In the genomic region with DNA sequence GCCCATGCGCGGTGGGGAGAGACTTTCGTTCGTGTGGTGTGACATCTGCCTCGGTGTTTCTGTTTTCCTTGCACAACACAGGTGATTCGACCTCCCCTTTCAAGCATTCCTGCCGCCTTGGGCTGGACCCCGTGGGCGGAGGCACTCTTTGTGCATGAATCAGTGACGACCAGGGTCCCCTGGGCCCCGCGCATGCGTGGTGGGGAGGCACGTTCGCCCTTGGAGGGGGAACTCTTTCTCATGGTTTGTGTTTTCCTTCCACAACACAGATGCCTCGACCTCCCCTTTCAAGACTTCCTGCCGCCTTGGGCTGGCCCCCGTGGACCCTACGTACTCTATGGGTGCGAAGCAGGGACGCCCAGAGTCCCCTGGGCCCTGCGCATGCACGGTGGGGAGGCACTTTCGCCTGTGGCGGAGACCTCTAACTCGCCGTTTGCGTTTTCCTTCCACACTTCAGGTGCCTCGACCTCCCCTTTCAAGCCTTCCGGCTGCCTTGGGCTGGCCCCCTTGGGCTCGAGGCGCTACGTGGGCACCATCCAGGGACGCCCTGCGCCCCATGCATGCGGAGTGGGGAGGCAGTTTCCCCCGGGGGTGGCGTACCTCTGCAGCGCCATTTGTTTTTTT, we compare ENCODE assay signal across 29 cellular contexts.
DNase-seq lines count a peak whose midpoint lies in the region; ATAC-seq, FAIRE-seq and TF ChIP-seq lines count a peak whose summit lies in the region.
"Had no signal": no experiment of that assay in that cellular context is flagged by ENCODE, and none has a peak within 500 bp of the region (broad histone marks: within the 10 kb centered on the region; RNA-seq: fewer than 3 reads in every experiment).

No MANE protein-coding gene starts in this region.

- TF ChIP-seq POLR2A in HepG2 (IDR thresholded peaks at IDR 0.05; ENCODE audit: insufficient read depth in 1 of 2, low read depth in 2 of 2, low read length in 2 of 2) (no peak), right lobe of liver (IDR thresholded peaks at IDR 0.05) (no peak)

- TF ChIP-seq RAD21 in HepG2 (CRISPR knock-in tag; IDR thresholded peaks at IDR 0.05) = no peak

- FAIRE-seq in HepG2 (lab: Jason Lieb, UNC) = no peak
- FAIRE-seq: G401.6, RCC 7860 had no signal

- no peak for DNase-seq in HepG2 (ENCODE audit: low spot score)
- no peak for DNase-seq in right lobe of liver
- no peak for DNase-seq in LNCaP clone FGC (ENCODE audit: low read depth)
- DNase-seq in RWPE1 (ENCODE audit: low spot score) = peak; percentile 8
- DNase-seq in cerebellar cortex (ENCODE audit: low spot score) = no peak
- DNase-seq in medulla oblongata (ENCODE audit: extremely low spot score) = no peak
- DNase-seq in midbrain (lab: John Stamatoyannopoulos, UW) = no peak
- DNase-seq in CD8-positive, alpha-beta T cell = no peak
- DNase-seq: activated CD4-positive, alpha-beta memory T cell treated with anti-CD3 and anti-CD28 coated beads for 36 hours; activated CD4-positive, CD25-positive, alpha-beta regulatory T cell treated with anti-CD3 and anti-CD28 coated beads, Interleukin-2, amount 50 U/mL, for 72 hours; activated CD8-positive, alpha-beta memory T cell treated with anti-CD3 and anti-CD28 coated beads, Interleukin-2, amount 50 U/mL, for 48 hours; activated naive CD4-positive, alpha-beta T cell treated with Interleukin-2 at 50 U/mL for 16 hours; central memory CD4-positive, alpha-beta T cell; COR-L47; effector memory CD8-positive, alpha-beta T cell; erythroblast; HCEC 1CT; immature natural killer cell; left colon; MG63; NCI-H2107; SJCRH30; stimulated activated CD4-positive, alpha-beta T cell treated with anti-CD3 and anti-CD28 coated beads, Interleukin-15, amount 100 ng/mL, for 24 hours; transverse colon had no signal

- H3K27me3 ChIP-seq in HepG2 (ENCODE audit: control insufficient read depth in 1 of 2, insufficient read depth in 2 of 2, low read length in 2 of 2) = peaks cover 0 to 56% of the 10 kb centered on the region in 2 experiments; a peak in 4 of 5 replicates
- H3K27me3 ChIP-seq in right lobe of liver = no peaks in the 10 kb centered on the region
- H3K27me3 ChIP-seq in CD8-positive, alpha-beta T cell (ENCODE audit: insufficient read depth, low read length) = no peaks in the 10 kb centered on the region
- H3K27me3 ChIP-seq: SJCRH30 had no signal

- no peaks in the 10 kb centered on the region for H3K27me3 Mint-ChIP-seq in CD8-positive, alpha-beta T cell (ENCODE audit: low read depth)
- H3K27me3 Mint-ChIP-seq: activated CD4-positive, alpha-beta memory T cell treated with anti-CD3 and anti-CD28 coated beads for 36 hours; effector memory CD8-positive, alpha-beta T cell; natural killer cell treated with Interleukin-12 subunit alpha and Interleukin-12 subunit beta and Interleukin-15 and Interleukin-18, amount 100 ng/mL, for 72 hours had no signal

- no peaks in the 10 kb centered on the region for H3K36me3 ChIP-seq in HepG2 (replicated peaks in 1 of 2; ENCODE audit: control insufficient read depth in 1 of 2, insufficient read depth in 2 of 2, low read length in 2 of 2)
- no peaks in the 10 kb centered on the region for H3K36me3 ChIP-seq in right lobe of liver
- H3K36me3 ChIP-seq in CD8-positive, alpha-beta T cell (ENCODE audit: insufficient read depth, low read length) = no peaks in the 10 kb centered on the region
- H3K36me3 ChIP-seq: MG63, SJCRH30, transverse colon had no signal

- H3K9ac ChIP-seq in HepG2 (ENCODE audit: insufficient read depth, low read depth, low read length) = no peak overlapping the region

- H3K27ac Mint-ChIP-seq in CD8-positive, alpha-beta T cell = no peak overlapping the region
- H3K27ac Mint-ChIP-seq: activated CD4-positive, alpha-beta memory T cell treated with anti-CD3 and anti-CD28 coated beads for 36 hours; activated T-helper 1 cell treated with anti-CD3 and anti-CD28 coated beads, Interleukin-12 subunit alpha, Interleukin-12 subunit beta, Interleukin-2, Interleukin-4 antibody, amounts not matched to agents 30 ng/mL and 10 ng/mL and 1 ng/mL, durations not matched to agents 14 hours and 24 hours and 36 hours; effector memory CD8-positive, alpha-beta T cell; immature natural killer cell; natural killer cell treated with Interleukin-12 subunit alpha and Interleukin-12 subunit beta and Interleukin-15 and Interleukin-18, amount 100 ng/mL, for 72 hours; stimulated activated memory B cell treated with anti-CD40 and anti-IgM and Interleukin-4, amounts not matched to agents 10 μg/mL and 1 μg/mL and 100 μg/mL, for 72 hours had no signal

- TF ChIP-seq EP300 in HepG2 (IDR thresholded peaks at IDR 0.05; ENCODE audit: low read depth in 2 of 2, low read length in 2 of 2) (no peak), HepG2 (CRISPR knock-in tag; IDR thresholded peaks at IDR 0.05; ENCODE audit: borderline replicate concordance) (no peak)

- no peaks in the 10 kb centered on the region for H3K36me3 Mint-ChIP-seq in CD8-positive, alpha-beta T cell
- H3K36me3 Mint-ChIP-seq: immature natural killer cell; natural killer cell treated with Interleukin-12 subunit alpha and Interleukin-12 subunit beta and Interleukin-15 and Interleukin-18, amount 100 ng/mL, for 72 hours; stimulated activated memory B cell treated with anti-CD40 and anti-IgM and Interleukin-4, amounts not matched to agents 10 μg/mL and 1 μg/mL and 100 μg/mL, for 72 hours had no signal

- H3K4me3 Mint-ChIP-seq in CD8-positive, alpha-beta T cell = no peak overlapping the region
- H3K4me3 Mint-ChIP-seq: activated CD4-positive, alpha-beta memory T cell treated with anti-CD3 and anti-CD28 coated beads for 36 hours; activated T-helper 1 cell treated with anti-CD3 and anti-CD28 coated beads, Interleukin-12 subunit alpha, Interleukin-12 subunit beta, Interleukin-2, Interleukin-4 antibody, amounts not matched to agents 30 ng/mL and 10 ng/mL and 1 ng/mL, durations not matched to agents 14 hours and 24 hours and 36 hours; effector memory CD8-positive, alpha-beta T cell; immature natural killer cell; natural killer cell treated with Interleukin-12 subunit alpha and Interleukin-12 subunit beta and Interleukin-15 and Interleukin-18, amount 100 ng/mL, for 72 hours; stimulated activated memory B cell treated with anti-CD40 and anti-IgM and Interleukin-4, amounts not matched to agents 10 μg/mL and 1 μg/mL and 100 μg/mL, for 72 hours had no signal

- no peak overlapping the region for H2AFZ ChIP-seq in HepG2 (ENCODE audit: low read length)

- H4K20me1 ChIP-seq in HepG2 (ENCODE audit: insufficient read depth, low read length) = no peaks in the 10 kb centered on the region

- H3K4me1 ChIP-seq in HepG2 (ENCODE audit: insufficient read depth, low read length) = no peaks in the 10 kb centered on the region; the same call in 1 of the 2 replicates
- no peaks in the 10 kb centered on the region for H3K4me1 ChIP-seq in right lobe of liver
- H3K4me1 ChIP-seq in CD8-positive, alpha-beta T cell (ENCODE audit: insufficient read depth, low read length) = no peaks in the 10 kb centered on the region
- H3K4me1 ChIP-seq: SJCRH30, transverse colon had no signal

- in situ Hi-C loops in HepG2 (cut with HindIII; ENCODE audit: extremely low pct_ligation_motif_present, low pct_unique_long_range_greater_than_20kb) = no loop called here

- H3K4me2 ChIP-seq in HepG2 (ENCODE audit: low read depth, low read length) = 0 out of 2 replicates have a peak overlapping the region, but pooled peaks have one; percentile 29

- BruUV-seq in HepG2 (replicated peaks; lab: Mats Ljungman, UMichigan) = no TSS peak

- POLR2A ChIA-PET in HepG2 (lab: Yijun Ruan, JAX) = no interaction called here
- POLR2A ChIA-PET in RWPE1 (lab: Yijun Ruan, JAX; ENCODE audit: low non-redundant PET) = no interaction called here
- POLR2A ChIA-PET in CD8-positive, alpha-beta T cell (lab: Charles Lee) = no interaction called here

- no peaks in the 10 kb centered on the region for H3K79me2 ChIP-seq in HepG2 (ENCODE audit: insufficient read depth, low read length)

- TF ChIP-seq CTCF in HepG2 (CRISPR knock-in tag; IDR thresholded peaks at IDR 0.05) = no peak
- TF ChIP-seq CTCF in right lobe of liver (IDR thresholded peaks at IDR 0.05) = no peak
- TF ChIP-seq CTCF in LNCaP clone FGC (IDR thresholded peaks at IDR 0.05; ENCODE audit: control insufficient read depth, extremely low read depth, insufficient read depth) = no peak
- no peak for TF ChIP-seq CTCF in RWPE1 (conservative IDR thresholded peaks at IDR 0.05; ENCODE audit: low read depth)
- no peak for TF ChIP-seq CTCF in CD8-positive, alpha-beta T cell (IDR thresholded peaks at IDR 0.05)

- intact Hi-C loops in HepG2 (cut with micrococcal nuclease; ENCODE audit: unreplicated experiment) (no loop called here), right lobe of liver (cut with DNase I) (no loop called here)
- intact Hi-C loops in CD8-positive, alpha-beta T cell (cut with DNase I, micrococcal nuclease) = no loop called here

- WGBS in HepG2 (ENCODE audit: low lambda C conversion rate) = 32% methylated on average over 25 of the region's 39 CpGs
- WGBS in right lobe of liver (ENCODE audit: insufficient coverage, low coverage, low lambda C conversion rate, missing lambda C conversion rate) = 37% methylated on average over 14 of the region's 39 CpGs

- no peak overlapping the region for H3K27ac ChIP-seq in HepG2 (ENCODE audit: extremely low read length, insufficient read depth, low read length)
- no peak overlapping the region for H3K27ac ChIP-seq in right lobe of liver
- no peak overlapping the region for H3K27ac ChIP-seq in RWPE1
- H3K27ac ChIP-seq in CD8-positive, alpha-beta T cell (ENCODE audit: low read depth, low read length) = no peak overlapping the region
- H3K27ac ChIP-seq: SJCRH30, transverse colon had no signal

- ATAC-seq in HepG2 (peak; percentile 16; the same call in 2 of the 3 replicates), right lobe of liver (no peak)
- ATAC-seq in CD8-positive, alpha-beta T cell = no peak
- ATAC-seq: effector memory CD8-positive, alpha-beta T cell; left colon; natural killer cell treated with Interleukin-12 subunit alpha and Interleukin-12 subunit beta and Interleukin-15 and Interleukin-18, amount 100 ng/mL, for 72 hours; stimulated activated memory B cell treated with anti-CD40 and anti-IgM and Interleukin-4, amounts not matched to agents 10 μg/mL and 1 μg/mL and 100 μg/mL, for 72 hours had no signal

- H3K4me1 Mint-ChIP-seq in CD8-positive, alpha-beta T cell (ENCODE audit: low read depth) = no peaks in the 10 kb centered on the region
- H3K4me1 Mint-ChIP-seq: immature natural killer cell; stimulated activated memory B cell treated with anti-CD40 and anti-IgM and Interleukin-4, amounts not matched to agents 10 μg/mL and 1 μg/mL and 100 μg/mL, for 72 hours had no signal

- CTCF ChIA-PET in HepG2 (lab: Yijun Ruan, JAX; ENCODE audit: low intra/inter-chr PET ratio, low total read pairs) (no interaction called here), RWPE1 (lab: Yijun Ruan, JAX) (no interaction called here)
- CTCF ChIA-PET in CD8-positive, alpha-beta T cell (lab: Charles Lee) = no interaction called here

- H3K9me3 ChIP-seq in HepG2 (ENCODE audit: low read length) (no peaks in the 10 kb centered on the region), right lobe of liver (no peaks in the 10 kb centered on the region)
- no peaks in the 10 kb centered on the region for H3K9me3 ChIP-seq in CD8-positive, alpha-beta T cell (ENCODE audit: low read length)
- H3K9me3 ChIP-seq: MG63, SJCRH30 had no signal

- no peak overlapping the region; a peak in 1 of 6 replicates for H3K4me3 ChIP-seq in HepG2 (replicated peaks in 1 of 3; ENCODE audit: insufficient read depth in 1 of 3, low read depth in 2 of 3, low read length in 3 of 3)
- no peak overlapping the region for H3K4me3 ChIP-seq in right lobe of liver
- H3K4me3 ChIP-seq in LNCaP clone FGC (ENCODE audit: low read depth, low read length) = peak overlapping the region; percentile 18; the same call in 1 of the 2 replicates
- H3K4me3 ChIP-seq in CD8-positive, alpha-beta T cell (ENCODE audit: low read depth, low read length) = no peak overlapping the region
- H3K4me3 ChIP-seq: MG63, SJCRH30, transverse colon had no signal

- H3K9me3 Mint-ChIP-seq in CD8-positive, alpha-beta T cell = no peaks in the 10 kb centered on the region
